8 cellular contexts compared by ENCODE assay signal in the genomic region with DNA sequence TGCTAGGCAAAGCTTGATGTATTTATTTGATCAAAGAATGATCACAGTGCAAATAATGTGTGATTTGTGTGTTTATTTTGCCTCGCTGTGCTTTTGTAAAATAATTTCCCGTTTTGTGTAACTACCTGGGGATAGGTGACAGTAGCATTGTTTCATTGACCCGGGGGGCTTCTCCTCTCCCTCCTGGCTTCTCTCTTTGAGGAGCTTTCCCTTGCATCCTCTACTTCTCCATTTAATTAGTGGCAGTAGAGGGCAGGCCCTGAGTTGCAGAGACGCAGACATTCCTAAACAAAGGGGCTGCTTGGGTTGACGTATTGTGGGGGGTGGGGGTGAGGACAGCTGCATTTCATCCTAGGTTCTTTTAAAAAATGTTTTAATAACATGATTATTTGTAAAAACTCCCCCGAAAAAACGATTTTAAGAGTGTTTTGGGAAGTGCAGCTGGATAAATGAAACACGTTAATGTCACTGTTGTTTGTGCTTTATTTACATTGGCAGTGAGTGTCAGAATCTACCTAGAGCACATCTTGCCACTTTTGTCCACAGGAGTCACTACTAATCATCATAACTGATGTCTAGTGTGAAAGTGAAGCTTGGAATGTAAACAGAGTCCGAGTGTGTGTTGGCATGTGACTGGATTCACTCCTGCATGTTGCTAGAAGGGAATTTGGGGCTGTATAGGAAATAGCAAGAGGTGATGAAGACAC. TPM values are rescaled to one million over a fixed set of nuclear protein-coding genes. Genes with fewer than 3 reads are reported as not detected.
DNase-seq lines count a peak whose midpoint lies in the region; ATAC-seq, FAIRE-seq and TF ChIP-seq lines count a peak whose summit lies in the region.

No MANE protein-coding gene starts in this region.

- no peaks in the 10 kb centered on the region for H3K36me3 Mint-ChIP-seq in T-helper 1 cell treated with Interleukin-12 subunit alpha and Interleukin-12 subunit beta and Interleukin-4 antibody, amounts not matched to agents 30 μg/mL and 1 μg/mL, for 36 hours (ENCODE audit: low read depth)
- H3K36me3 Mint-ChIP-seq in T-helper 17 cell (ENCODE audit: low read depth), result peaks cover 3% of the 10 kb centered on the region

- no peak for FAIRE-seq in D721Med (lab: Jason Lieb, UNC)

- DNase-seq in T-helper 1 cell, result no peak
- DNase-seq in T-helper 17 cell, result no peak
- DNase-seq in hepatocyte (ENCODE audit: low spot score), result peak; percentile 39
- DNase-seq in smooth muscle cell (lab: John Stamatoyannopoulos, UW; ENCODE audit: unreplicated experiment), result no peak
- DNase-seq in NCI-H2081 treated with DMSO at 0.1 percent for 48 hours (lab: John Stamatoyannopoulos, UW), result no peak
- DNase-seq in NK-92 treated with Interleukin-12 subunit alpha and Interleukin-12 subunit beta, amount 100 ng/mL, for 24 hours (lab: John Stamatoyannopoulos, UW), result no peak
- no peak for DNase-seq in D721Med (ENCODE audit: insufficient read length, low spot score)

- peak overlapping the region; percentile 30 for H3K9ac ChIP-seq in smooth muscle cell (ENCODE audit: low read depth)

- no peaks in the 10 kb centered on the region for H3K36me3 ChIP-seq in hepatocyte (replicated peaks; ENCODE audit: insufficient read depth, low read depth)
- H3K36me3 ChIP-seq in smooth muscle cell (ENCODE audit: low read depth), result no peaks in the 10 kb centered on the region

- no peak for ATAC-seq in T-helper 17 cell

- peaks cover 55% of the 10 kb centered on the region for H3K27me3 Mint-ChIP-seq in T-helper 1 cell treated with Interleukin-12 subunit alpha and Interleukin-12 subunit beta and Interleukin-4 antibody, amounts not matched to agents 30 μg/mL and 1 μg/mL, for 36 hours (ENCODE audit: low read depth)
- H3K27me3 Mint-ChIP-seq in T-helper 17 cell, result peaks cover 28% of the 10 kb centered on the region

- no peaks in the 10 kb centered on the region for H3K9me3 ChIP-seq in T-helper 17 cell (ENCODE audit: control insufficient read depth, low read length, poor library complexity, severe bottlenecking)
- no peaks in the 10 kb centered on the region for H3K9me3 ChIP-seq in hepatocyte (ENCODE audit: low read depth)
- H3K9me3 ChIP-seq in smooth muscle cell (replicated peaks; ENCODE audit: low read depth), result no peaks in the 10 kb centered on the region

- H3K9me2 ChIP-seq in hepatocyte (replicated peaks; ENCODE audit: insufficient read depth), result no peaks in the 10 kb centered on the region

- peaks cover 66% of the 10 kb centered on the region for H3K79me2 ChIP-seq in hepatocyte
- no peaks in the 10 kb centered on the region for H3K79me2 ChIP-seq in smooth muscle cell (ENCODE audit: low read depth)

- peaks cover 23% of the 10 kb centered on the region for H3K4me1 Mint-ChIP-seq in T-helper 1 cell treated with Interleukin-12 subunit alpha and Interleukin-12 subunit beta and Interleukin-4 antibody, amounts not matched to agents 30 μg/mL and 1 μg/mL, for 36 hours (ENCODE audit: low read depth)
- peaks cover 18% of the 10 kb centered on the region for H3K4me1 Mint-ChIP-seq in T-helper 17 cell

- H3K4me2 ChIP-seq in hepatocyte (peak overlapping the region; percentile 84), smooth muscle cell (peak overlapping the region; percentile 93)

- no peaks in the 10 kb centered on the region for H3K27me3 ChIP-seq in hepatocyte
- no peaks in the 10 kb centered on the region for H3K27me3 ChIP-seq in smooth muscle cell (ENCODE audit: low read depth)

- peak overlapping the region; percentile 86 for H3K4me3 Mint-ChIP-seq in T-helper 1 cell treated with Interleukin-12 subunit alpha and Interleukin-12 subunit beta and Interleukin-4 antibody, amounts not matched to agents 30 μg/mL and 1 μg/mL, for 36 hours
- H3K4me3 Mint-ChIP-seq in T-helper 17 cell, result peak overlapping the region; percentile 91

- no peaks in the 10 kb centered on the region for H3K9me3 Mint-ChIP-seq in T-helper 1 cell treated with Interleukin-12 subunit alpha and Interleukin-12 subunit beta and Interleukin-4 antibody, amounts not matched to agents 30 μg/mL and 1 μg/mL, for 36 hours

- H2AFZ ChIP-seq in hepatocyte (peak overlapping the region; percentile 29), smooth muscle cell (ENCODE audit: low read depth) (peak overlapping the region; percentile 88)

- no peak overlapping the region for H3K27ac Mint-ChIP-seq in T-helper 1 cell treated with Interleukin-12 subunit alpha and Interleukin-12 subunit beta and Interleukin-4 antibody, amounts not matched to agents 30 μg/mL and 1 μg/mL, for 36 hours
- H3K27ac Mint-ChIP-seq in T-helper 17 cell, result no peak overlapping the region

- no peak for TF ChIP-seq CTCF in hepatocyte (IDR thresholded peaks at IDR 0.05; ENCODE audit: poor library complexity)
- no peak for TF ChIP-seq CTCF in smooth muscle cell (IDR thresholded peaks at IDR 0.05; ENCODE audit: borderline replicate concordance, insufficient read depth, poor library complexity, severe bottlenecking)
- TF ChIP-seq CTCF in D721Med (IDR thresholded peaks at IDR 0.05; ENCODE audit: insufficient read depth, missing control alignments), result no peak

- H3K4me1 ChIP-seq in hepatocyte (ENCODE audit: insufficient read depth), result peaks cover 27% of the 10 kb centered on the region
- peaks cover 12% of the 10 kb centered on the region for H3K4me1 ChIP-seq in smooth muscle cell (ENCODE audit: low read depth)

- H3K27ac ChIP-seq in hepatocyte (peak overlapping the region; percentile 97), smooth muscle cell (ENCODE audit: low read depth) (no peak overlapping the region)

- 8% methylated on average over 9 of the region's 9 CpGs for WGBS in hepatocyte (ENCODE audit: low lambda C conversion rate, missing lambda C conversion rate)
- 21% methylated on average over 9 of the region's 9 CpGs for WGBS in smooth muscle cell (ENCODE audit: low lambda C conversion rate)

- H3K4me3 ChIP-seq in hepatocyte, result peak overlapping the region; percentile 94
- H3K4me3 ChIP-seq in smooth muscle cell, result peak overlapping the region; percentile 68

- peaks cover 5% of the 10 kb centered on the region for H3F3A ChIP-seq in smooth muscle cell (ENCODE audit: low read depth)

- H4K20me1 ChIP-seq in hepatocyte (ENCODE audit: insufficient read depth, poor library complexity, severe bottlenecking) (peaks cover 32% of the 10 kb centered on the region), smooth muscle cell (ENCODE audit: low read depth) (no peaks in the 10 kb centered on the region)

RNA-seq across cellular contexts. Expression of a gene that starts 2.2 kb away (rescaled TPM):
- total RNA-seq in T-helper 17 cell (10 to 100 TPM in 1 of 2 donors, 1 to 10 TPM in 1; 9.8 to 22.4 TPM), hepatocyte (139 and 140 TPM in 2 replicates), smooth muscle cell (41.3 and 42.9 TPM in 2 replicates)
- polyA plus RNA-seq in hepatocyte (104 and 122 TPM in 2 replicates), smooth muscle cell (8.7 and 26.6 TPM in 2 replicates)
